9 cellular contexts compared by ENCODE assay signal in the genomic region with DNA sequence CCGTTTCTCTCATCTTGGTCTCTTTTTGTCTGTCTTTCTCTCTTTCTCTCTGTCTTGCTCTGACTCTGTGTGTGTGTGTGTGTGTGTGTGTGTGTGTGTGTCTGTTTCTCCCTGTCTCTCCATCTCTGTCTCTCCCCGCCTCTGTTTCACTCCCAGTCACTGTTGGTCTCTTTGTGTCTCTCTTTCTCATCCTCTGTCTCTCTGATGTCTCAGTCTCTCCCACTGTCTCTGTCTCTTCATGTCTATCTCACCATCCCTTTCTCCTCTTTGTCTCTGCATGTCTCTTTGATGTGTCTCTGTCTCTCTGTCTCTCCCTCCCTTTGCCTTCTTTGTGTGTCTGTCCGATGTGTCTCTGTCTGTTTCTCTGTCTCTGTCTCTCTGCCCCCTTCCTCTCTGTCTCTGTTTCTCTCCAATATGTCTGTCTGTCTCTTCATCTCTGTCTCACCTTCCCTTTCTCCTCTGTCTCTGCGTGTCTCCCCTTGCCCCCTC. TPM values are rescaled to one million over a fixed set of nuclear protein-coding genes. Genes with fewer than 3 reads are reported as not detected.
DNase-seq lines count a peak whose midpoint lies in the region; ATAC-seq and TF ChIP-seq lines count a peak whose summit lies in the region.
"Had no signal": no experiment of that assay in that cellular context is flagged by ENCODE, and none has a peak within 500 bp of the region (broad histone marks: within the 10 kb centered on the region; RNA-seq: fewer than 3 reads in every experiment).

No MANE protein-coding gene starts in this region.

- no peak overlapping the region for H3K4me3 ChIP-seq in SK-N-SH (ENCODE audit: low read depth in 2 of 2, low read length in 1 of 2)

- peaks cover 18 to 33% of the 10 kb centered on the region in 2 experiments; a peak in 3 of 4 replicates for H3K4me1 ChIP-seq in SK-N-SH (ENCODE audit: control insufficient read depth in 1 of 2, insufficient read depth in 2 of 2, low read depth in 1 of 2, low read length in 1 of 2)

- no peaks in the 10 kb centered on the region for H3K9me3 Mint-ChIP-seq in activated naive CD8-positive, alpha-beta T cell treated with anti-CD3 and anti-CD28 coated beads, Interleukin-2, amount 50 U/mL, for 24 hours
- no peaks in the 10 kb centered on the region for H3K9me3 Mint-ChIP-seq in immature natural killer cell

- H3K4me3 Mint-ChIP-seq in activated naive CD8-positive, alpha-beta T cell treated with anti-CD3 and anti-CD28 coated beads, Interleukin-2, amount 50 U/mL, for 24 hours, result peak overlapping the region; percentile 49
- peak overlapping the region; percentile 30 to 71 (median 59) for H3K4me3 Mint-ChIP-seq in immature natural killer cell

- no peak for TF ChIP-seq EP300 in SK-N-SH (IDR thresholded peaks at IDR 0.05; ENCODE audit: borderline replicate concordance in 1 of 2, low read depth in 1 of 2, low read length in 1 of 2)

- ATAC-seq in SK-N-SH treated with all-trans-retinoic acid at 6 μM for 48 hours (no peak), HG03039 (IDR thresholded peaks at IDR 0.05; ENCODE audit: unreplicated experiment) (no peak)
- no peak for ATAC-seq in activated naive CD8-positive, alpha-beta T cell treated with anti-CD3 and anti-CD28 coated beads, Interleukin-2, amount 50 U/mL, for 24 hours

- no peaks in the 10 kb centered on the region for H3K27me3 ChIP-seq in SK-N-SH (ENCODE audit: insufficient read depth)

- peaks cover 17% of the 10 kb centered on the region for H3F3A ChIP-seq in SK-N-SH (replicated peaks; ENCODE audit: insufficient read depth)

- H3K27me3 Mint-ChIP-seq in activated naive CD8-positive, alpha-beta T cell treated with anti-CD3 and anti-CD28 coated beads, Interleukin-2, amount 50 U/mL, for 24 hours, result peaks cover 4% of the 10 kb centered on the region
- peaks cover 4 to 7% (median 4%) of the 10 kb centered on the region in 3 donors for H3K27me3 Mint-ChIP-seq in immature natural killer cell (ENCODE audit: low read depth in 3 of 3)

- WGBS in SK-N-SH (ENCODE audit: low lambda C conversion rate), result 77% methylated on average over 4 of the region's 4 CpGs

- H4K20me1 ChIP-seq in SK-N-SH (ENCODE audit: insufficient read depth), result peaks cover 70% of the 10 kb centered on the region

- no peaks in the 10 kb centered on the region for H3K36me3 ChIP-seq in SK-N-SH (replicated peaks in 1 of 2; ENCODE audit: control insufficient read depth in 1 of 2, insufficient read depth in 2 of 2, low read length in 1 of 2)

- H3K27ac Mint-ChIP-seq in activated naive CD8-positive, alpha-beta T cell treated with anti-CD3 and anti-CD28 coated beads, Interleukin-2, amount 50 U/mL, for 24 hours, result peak overlapping the region; percentile 1
- peak overlapping the region in 3 of 6 donors; percentile 18 to 73 (median 31) for H3K27ac Mint-ChIP-seq in immature natural killer cell

- no peak for TF ChIP-seq CTCF in SK-N-SH (IDR thresholded peaks at IDR 0.05)

- DNase-seq in SK-N-SH, result no peak
- DNase-seq in activated naive CD8-positive, alpha-beta T cell treated with anti-CD3 and anti-CD28 coated beads, Interleukin-2, amount 50 U/mL, for 24 hours, result no peak
- no peak for DNase-seq in immature natural killer cell
- DNase-seq in COLO829 (ENCODE audit: low spot score), result no peak
- DNase-seq in iPS-NIHi7 (ENCODE audit: extremely low spot score), result no peak
- DNase-seq: stimulated activated CD4-positive, alpha-beta T cell treated with anti-CD3 and anti-CD28 coated beads, Interleukin-4, amount 100 ng/mL, for 24 hours had no signal

- H3K27ac ChIP-seq in SK-N-SH (ENCODE audit: low read depth in 2 of 2, low read length in 1 of 2) (peak overlapping the region in 1 of 2 experiments; percentile 7; a peak in 1 of 4 replicates), temporal lobe (ENCODE audit: low read depth, low read length) (peak overlapping the region; percentile 87)

- H3K4me1 Mint-ChIP-seq in activated naive CD8-positive, alpha-beta T cell treated with anti-CD3 and anti-CD28 coated beads, Interleukin-2, amount 50 U/mL, for 24 hours, result peaks cover 41% of the 10 kb centered on the region
- peaks cover 8 to 25% of the 10 kb centered on the region in 2 donors for H3K4me1 Mint-ChIP-seq in immature natural killer cell

- peak overlapping the region; percentile 97 for H3K4me2 ChIP-seq in SK-N-SH

- no peak for TF ChIP-seq RAD21 in SK-N-SH (IDR thresholded peaks at IDR 0.05; ENCODE audit: low read length)

- H2AFZ ChIP-seq in SK-N-SH (ENCODE audit: low read depth), result no peak overlapping the region

- H3K9me3 ChIP-seq in SK-N-SH, result no peaks in the 10 kb centered on the region

- H3K9me2 ChIP-seq in SK-N-SH, result no peaks in the 10 kb centered on the region

- no peak overlapping the region for H3K9ac ChIP-seq in SK-N-SH

- CTCF ChIA-PET in SK-N-SH (lab: Yijun Ruan, JAX), result no interaction called here

- H3K36me3 Mint-ChIP-seq in activated naive CD8-positive, alpha-beta T cell treated with anti-CD3 and anti-CD28 coated beads, Interleukin-2, amount 50 U/mL, for 24 hours (ENCODE audit: low read depth), result no peaks in the 10 kb centered on the region
- H3K36me3 Mint-ChIP-seq in immature natural killer cell, result peaks cover 0 to 5% (median 0%) of the 10 kb centered on the region in 3 donors

- POLR2A ChIA-PET in SK-N-SH (lab: Yijun Ruan, JAX), result no interaction called here

- H3K79me2 ChIP-seq in SK-N-SH (ENCODE audit: insufficient read depth), result peaks cover 90% of the 10 kb centered on the region

TF ChIP-seq in SK-N-SH, 30 proteins besides CTCF, POLR2A, EP300 and RAD21:
- TF ChIP-seq MEF2A (IDR thresholded peaks at IDR 0.05; ENCODE audit: borderline replicate concordance, low read depth) (no peak), EZH2phosphoT487 (IDR thresholded peaks at IDR 0.05; ENCODE audit: borderline replicate concordance, low read depth) (no peak), FOXM1 (IDR thresholded peaks at IDR 0.05; ENCODE audit: low read depth) (no peak), GABPA (IDR thresholded peaks at IDR 0.05; ENCODE audit: low read depth) (no peak), CHD2 (IDR thresholded peaks at IDR 0.05; ENCODE audit: low read length, partially characterized antibody) (no peak), GATA2 (CRISPR knock-in tag; IDR thresholded peaks at IDR 0.05) (no peak)
- TF ChIP-seq, protein P1, sequence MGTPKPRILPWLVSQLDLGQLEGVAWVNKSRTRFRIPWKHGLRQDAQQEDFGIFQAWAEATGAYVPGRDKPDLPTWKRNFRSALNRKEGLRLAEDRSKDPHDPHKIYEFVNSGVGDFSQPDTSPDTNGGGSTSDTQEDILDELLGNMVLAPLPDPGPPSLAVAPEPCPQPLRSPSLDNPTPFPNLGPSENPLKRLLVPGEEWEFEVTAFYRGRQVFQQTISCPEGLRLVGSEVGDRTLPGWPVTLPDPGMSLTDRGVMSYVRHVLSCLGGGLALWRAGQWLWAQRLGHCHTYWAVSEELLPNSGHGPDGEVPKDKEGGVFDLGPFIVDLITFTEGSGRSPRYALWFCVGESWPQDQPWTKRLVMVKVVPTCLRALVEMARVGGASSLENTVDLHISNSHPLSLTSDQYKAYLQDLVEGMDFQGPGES (IDR thresholded peaks at IDR 0.05; ENCODE audit: low read depth, low read length), result no peak

TF ChIP-seq in SK-N-SH treated with all-trans-retinoic acid at 6 μM for 48 hours, 23 proteins besides CTCF, POLR2A, EP300 and RAD21 (continues in another document):
- TF ChIP-seq, protein P2, sequence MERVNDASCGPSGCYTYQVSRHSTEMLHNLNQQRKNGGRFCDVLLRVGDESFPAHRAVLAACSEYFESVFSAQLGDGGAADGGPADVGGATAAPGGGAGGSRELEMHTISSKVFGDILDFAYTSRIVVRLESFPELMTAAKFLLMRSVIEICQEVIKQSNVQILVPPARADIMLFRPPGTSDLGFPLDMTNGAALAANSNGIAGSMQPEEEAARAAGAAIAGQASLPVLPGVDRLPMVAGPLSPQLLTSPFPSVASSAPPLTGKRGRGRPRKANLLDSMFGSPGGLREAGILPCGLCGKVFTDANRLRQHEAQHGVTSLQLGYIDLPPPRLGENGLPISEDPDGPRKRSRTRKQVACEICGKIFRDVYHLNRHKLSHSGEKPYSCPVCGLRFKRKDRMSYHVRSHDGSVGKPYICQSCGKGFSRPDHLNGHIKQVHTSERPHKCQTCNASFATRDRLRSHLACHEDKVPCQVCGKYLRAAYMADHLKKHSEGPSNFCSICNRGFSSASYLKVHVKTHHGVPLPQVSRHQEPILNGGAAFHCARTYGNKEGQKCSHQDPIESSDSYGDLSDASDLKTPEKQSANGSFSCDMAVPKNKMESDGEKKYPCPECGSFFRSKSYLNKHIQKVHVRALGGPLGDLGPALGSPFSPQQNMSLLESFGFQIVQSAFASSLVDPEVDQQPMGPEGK (CRISPR knock-in tag; IDR thresholded peaks at IDR 0.05; ENCODE audit: borderline replicate concordance), result no peak
- TF ChIP-seq CSDC2 (CRISPR knock-in tag; IDR thresholded peaks at IDR 0.05), result no peak
- TF ChIP-seq POU6F1 (CRISPR knock-in tag; IDR thresholded peaks at IDR 0.05; ENCODE audit: borderline replicate concordance, low read depth), result no peak
- no peak for TF ChIP-seq TCF4 (CRISPR knock-in tag; IDR thresholded peaks at IDR 0.05; ENCODE audit: borderline replicate concordance)
- no peak for TF ChIP-seq BACH2 (CRISPR knock-in tag; IDR thresholded peaks at IDR 0.05; ENCODE audit: borderline replicate concordance)

RNA-seq across cellular contexts. Expression of gene NFIC, which starts 2.5 kb away (rescaled TPM):
- polyA plus RNA-seq in SK-N-SH (2012; rRNA removed) (2.6 and 7.2 TPM in 2 replicates), immature natural killer cell (10 to 100 TPM in 1 of 3 donors, 1 to 10 TPM in 1, not detected in 1; 2.8 to 13.3 TPM)
- polyA plus RNA-seq in SK-N-SH (2012; cell fraction: cytosol; rRNA removed), result 5.7 and 8.1 TPM in 2 replicates
- 13.4 and 14.9 TPM in 2 replicates for polyA plus RNA-seq in SK-N-SH (2012; cell fraction: nucleus; rRNA removed)
- 7.1 TPM for total RNA-seq in temporal lobe
